Comparison of ENCODE assay signal across 1 cellular context in the genomic region with DNA sequence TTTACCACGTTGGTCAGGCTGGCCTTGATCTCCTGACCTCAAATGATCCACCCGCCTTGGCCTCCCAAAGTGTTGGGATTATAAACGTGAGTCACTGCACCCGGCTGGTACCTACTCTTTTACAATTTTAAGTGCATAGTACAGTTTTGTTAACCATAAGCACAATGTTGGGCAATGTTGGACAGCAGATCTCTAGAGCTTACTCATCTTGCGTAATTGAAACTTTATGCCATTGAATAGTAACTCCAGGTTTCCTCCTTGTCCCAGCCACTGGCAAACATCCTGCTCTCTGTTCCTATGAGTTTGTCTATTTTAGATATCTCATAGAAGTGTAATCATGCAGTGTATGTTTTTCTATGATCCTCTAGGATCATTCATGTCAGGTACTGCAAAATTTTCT.
TF ChIP-seq lines count a peak whose summit lies in the region.

No MANE protein-coding gene starts in this region.

TF ChIP-seq in HepG2, 621 proteins besides CTCF, POLR2A, EP300 and RAD21 (continued from another document and continues in another):
- TF ChIP-seq, protein P1, sequence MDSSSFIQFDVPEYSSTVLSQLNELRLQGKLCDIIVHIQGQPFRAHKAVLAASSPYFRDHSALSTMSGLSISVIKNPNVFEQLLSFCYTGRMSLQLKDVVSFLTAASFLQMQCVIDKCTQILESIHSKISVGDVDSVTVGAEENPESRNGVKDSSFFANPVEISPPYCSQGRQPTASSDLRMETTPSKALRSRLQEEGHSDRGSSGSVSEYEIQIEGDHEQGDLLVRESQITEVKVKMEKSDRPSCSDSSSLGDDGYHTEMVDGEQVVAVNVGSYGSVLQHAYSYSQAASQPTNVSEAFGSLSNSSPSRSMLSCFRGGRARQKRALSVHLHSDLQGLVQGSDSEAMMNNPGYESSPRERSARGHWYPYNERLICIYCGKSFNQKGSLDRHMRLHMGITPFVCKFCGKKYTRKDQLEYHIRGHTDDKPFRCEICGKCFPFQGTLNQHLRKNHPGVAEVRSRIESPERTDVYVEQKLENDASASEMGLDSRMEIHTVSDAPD (CRISPR knock-in tag; IDR thresholded peaks at IDR 0.05), result peak; percentile 72; the same call in 1 of the 2 replicates
- no peak for TF ChIP-seq SNRNP70 (IDR thresholded peaks at IDR 0.05; ENCODE audit: low read depth, low read length)
- TF ChIP-seq, protein P2, sequence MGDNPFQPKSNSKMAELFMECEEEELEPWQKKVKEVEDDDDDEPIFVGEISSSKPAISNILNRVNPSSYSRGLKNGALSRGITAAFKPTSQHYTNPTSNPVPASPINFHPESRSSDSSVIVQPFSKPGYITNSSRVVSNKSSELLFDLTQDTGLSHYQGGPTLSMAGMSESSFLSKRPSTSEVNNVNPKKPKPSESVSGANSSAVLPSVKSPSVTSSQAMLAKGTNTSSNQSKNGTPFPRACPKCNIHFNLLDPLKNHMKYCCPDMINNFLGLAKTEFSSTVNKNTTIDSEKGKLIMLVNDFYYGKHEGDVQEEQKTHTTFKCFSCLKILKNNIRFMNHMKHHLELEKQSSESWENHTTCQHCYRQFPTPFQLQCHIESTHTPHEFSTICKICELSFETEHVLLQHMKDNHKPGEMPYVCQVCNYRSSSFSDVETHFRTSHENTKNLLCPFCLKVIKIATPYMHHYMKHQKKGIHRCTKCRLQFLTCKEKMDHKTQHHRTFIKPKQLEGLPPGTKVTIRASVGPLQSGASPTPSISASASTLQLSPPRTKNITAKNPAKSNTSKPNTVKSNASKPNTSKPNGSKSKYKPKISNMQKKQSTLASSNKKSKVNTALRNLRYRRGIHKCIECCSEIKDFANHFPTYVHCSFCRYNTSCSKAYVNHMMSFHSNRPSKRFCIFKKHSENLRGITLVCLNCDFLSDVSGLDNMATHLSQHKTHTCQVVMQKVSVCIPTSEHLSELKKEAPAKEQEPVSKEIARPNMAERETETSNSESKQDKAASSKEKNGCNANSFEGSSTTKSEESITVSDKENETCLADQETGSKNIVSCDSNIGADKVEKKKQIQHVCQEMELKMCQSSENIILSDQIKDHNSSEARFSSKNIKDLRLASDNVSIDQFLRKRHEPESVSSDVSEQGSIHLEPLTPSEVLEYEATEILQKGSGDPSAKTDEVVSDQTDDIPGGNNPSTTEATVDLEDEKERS (CRISPR knock-in tag; IDR thresholded peaks at IDR 0.05), result peak; percentile 90
- TF ChIP-seq, protein P3, sequence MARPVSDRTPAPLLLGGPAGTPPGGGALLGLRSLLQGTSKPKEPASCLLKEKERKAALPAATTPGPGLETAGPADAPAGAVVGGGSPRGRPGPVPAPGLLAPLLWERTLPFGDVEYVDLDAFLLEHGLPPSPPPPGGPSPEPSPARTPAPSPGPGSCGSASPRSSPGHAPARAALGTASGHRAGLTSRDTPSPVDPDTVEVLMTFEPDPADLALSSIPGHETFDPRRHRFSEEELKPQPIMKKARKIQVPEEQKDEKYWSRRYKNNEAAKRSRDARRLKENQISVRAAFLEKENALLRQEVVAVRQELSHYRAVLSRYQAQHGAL (CRISPR knock-in tag; IDR thresholded peaks at IDR 0.05; ENCODE audit: not compliant biosample characterization), result no peak
- no peak for TF ChIP-seq MTF1 (CRISPR knock-in tag; IDR thresholded peaks at IDR 0.05)
- TF ChIP-seq, protein P4, sequence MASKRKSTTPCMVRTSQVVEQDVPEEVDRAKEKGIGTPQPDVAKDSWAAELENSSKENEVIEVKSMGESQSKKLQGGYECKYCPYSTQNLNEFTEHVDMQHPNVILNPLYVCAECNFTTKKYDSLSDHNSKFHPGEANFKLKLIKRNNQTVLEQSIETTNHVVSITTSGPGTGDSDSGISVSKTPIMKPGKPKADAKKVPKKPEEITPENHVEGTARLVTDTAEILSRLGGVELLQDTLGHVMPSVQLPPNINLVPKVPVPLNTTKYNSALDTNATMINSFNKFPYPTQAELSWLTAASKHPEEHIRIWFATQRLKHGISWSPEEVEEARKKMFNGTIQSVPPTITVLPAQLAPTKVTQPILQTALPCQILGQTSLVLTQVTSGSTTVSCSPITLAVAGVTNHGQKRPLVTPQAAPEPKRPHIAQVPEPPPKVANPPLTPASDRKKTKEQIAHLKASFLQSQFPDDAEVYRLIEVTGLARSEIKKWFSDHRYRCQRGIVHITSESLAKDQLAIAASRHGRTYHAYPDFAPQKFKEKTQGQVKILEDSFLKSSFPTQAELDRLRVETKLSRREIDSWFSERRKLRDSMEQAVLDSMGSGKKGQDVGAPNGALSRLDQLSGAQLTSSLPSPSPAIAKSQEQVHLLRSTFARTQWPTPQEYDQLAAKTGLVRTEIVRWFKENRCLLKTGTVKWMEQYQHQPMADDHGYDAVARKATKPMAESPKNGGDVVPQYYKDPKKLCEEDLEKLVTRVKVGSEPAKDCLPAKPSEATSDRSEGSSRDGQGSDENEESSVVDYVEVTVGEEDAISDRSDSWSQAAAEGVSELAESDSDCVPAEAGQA (IDR thresholded peaks at IDR 0.05; ENCODE audit: low read depth), result no peak
- TF ChIP-seq, protein P4 (CRISPR knock-in tag; IDR thresholded peaks at IDR 0.05; ENCODE audit: borderline replicate concordance), result no peak
- TF ChIP-seq, protein P5, sequence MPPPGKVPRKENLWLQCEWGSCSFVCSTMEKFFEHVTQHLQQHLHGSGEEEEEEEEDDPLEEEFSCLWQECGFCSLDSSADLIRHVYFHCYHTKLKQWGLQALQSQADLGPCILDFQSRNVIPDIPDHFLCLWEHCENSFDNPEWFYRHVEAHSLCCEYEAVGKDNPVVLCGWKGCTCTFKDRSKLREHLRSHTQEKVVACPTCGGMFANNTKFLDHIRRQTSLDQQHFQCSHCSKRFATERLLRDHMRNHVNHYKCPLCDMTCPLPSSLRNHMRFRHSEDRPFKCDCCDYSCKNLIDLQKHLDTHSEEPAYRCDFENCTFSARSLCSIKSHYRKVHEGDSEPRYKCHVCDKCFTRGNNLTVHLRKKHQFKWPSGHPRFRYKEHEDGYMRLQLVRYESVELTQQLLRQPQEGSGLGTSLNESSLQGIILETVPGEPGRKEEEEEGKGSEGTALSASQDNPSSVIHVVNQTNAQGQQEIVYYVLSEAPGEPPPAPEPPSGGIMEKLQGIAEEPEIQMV (CRISPR knock-in tag; IDR thresholded peaks at IDR 0.05; ENCODE audit: low read depth), result no peak
- TF ChIP-seq ZFP90 (CRISPR knock-in tag; IDR thresholded peaks at IDR 0.05; ENCODE audit: borderline replicate concordance), result no peak
- TF ChIP-seq ZNF124 (CRISPR knock-in tag; IDR thresholded peaks at IDR 0.05), result peak; percentile 64; the same call in 1 of the 2 replicates
- TF ChIP-seq, protein P6, sequence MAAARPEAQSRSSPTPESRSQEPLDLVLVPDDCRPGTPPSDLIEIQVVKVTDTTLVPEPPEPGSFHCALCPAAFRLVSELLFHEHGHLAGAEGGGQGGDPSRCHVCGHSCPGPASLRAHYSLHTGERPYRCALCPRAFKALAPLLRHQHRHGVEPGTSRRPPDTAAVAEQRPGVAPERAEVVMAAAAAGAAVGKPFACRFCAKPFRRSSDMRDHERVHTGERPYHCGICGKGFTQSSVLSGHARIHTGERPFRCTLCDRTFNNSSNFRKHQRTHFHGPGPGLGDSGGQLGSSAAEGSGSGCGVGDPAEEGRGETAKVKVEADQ (CRISPR knock-in tag; IDR thresholded peaks at IDR 0.05; ENCODE audit: borderline replicate concordance), result peak; percentile 61; the same call in 1 of the 2 replicates
- TF ChIP-seq ZNF441 (CRISPR knock-in tag; IDR thresholded peaks at IDR 0.05; ENCODE audit: borderline replicate concordance), result 0 out of 2 replicates have a peak, but pooled peaks have one; percentile 56
- peak; percentile 45; the same call in 1 of the 2 replicates for TF ChIP-seq ZNF136 (CRISPR knock-in tag; IDR thresholded peaks at IDR 0.05; ENCODE audit: low read depth)
- TF ChIP-seq, protein P7, sequence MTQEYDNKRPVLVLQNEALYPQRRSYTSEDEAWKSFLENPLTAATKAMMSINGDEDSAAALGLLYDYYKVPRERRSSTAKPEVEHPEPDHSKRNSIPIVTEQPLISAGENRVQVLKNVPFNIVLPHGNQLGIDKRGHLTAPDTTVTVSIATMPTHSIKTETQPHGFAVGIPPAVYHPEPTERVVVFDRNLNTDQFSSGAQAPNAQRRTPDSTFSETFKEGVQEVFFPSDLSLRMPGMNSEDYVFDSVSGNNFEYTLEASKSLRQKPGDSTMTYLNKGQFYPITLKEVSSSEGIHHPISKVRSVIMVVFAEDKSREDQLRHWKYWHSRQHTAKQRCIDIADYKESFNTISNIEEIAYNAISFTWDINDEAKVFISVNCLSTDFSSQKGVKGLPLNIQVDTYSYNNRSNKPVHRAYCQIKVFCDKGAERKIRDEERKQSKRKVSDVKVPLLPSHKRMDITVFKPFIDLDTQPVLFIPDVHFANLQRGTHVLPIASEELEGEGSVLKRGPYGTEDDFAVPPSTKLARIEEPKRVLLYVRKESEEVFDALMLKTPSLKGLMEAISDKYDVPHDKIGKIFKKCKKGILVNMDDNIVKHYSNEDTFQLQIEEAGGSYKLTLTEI (CRISPR knock-in tag; conservative IDR thresholded peaks at IDR 0.05), result no peak
- TF ChIP-seq, protein P8, sequence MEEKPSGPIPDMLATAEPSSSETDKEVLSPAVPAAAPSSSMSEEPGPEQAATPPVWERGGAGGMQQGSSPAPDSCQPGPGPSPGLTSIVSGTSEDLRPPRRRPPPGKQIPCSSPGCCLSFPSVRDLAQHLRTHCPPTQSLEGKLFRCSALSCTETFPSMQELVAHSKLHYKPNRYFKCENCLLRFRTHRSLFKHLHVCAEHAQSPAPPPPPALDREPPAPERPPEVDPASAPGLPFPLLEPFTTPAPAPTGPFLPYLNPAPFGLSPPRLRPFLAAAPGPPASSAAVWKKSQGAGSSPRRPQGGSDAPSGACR (CRISPR knock-in tag; IDR thresholded peaks at IDR 0.05), result 0 out of 2 replicates have a peak, but pooled peaks have one; percentile 36
- TF ChIP-seq, protein P9, sequence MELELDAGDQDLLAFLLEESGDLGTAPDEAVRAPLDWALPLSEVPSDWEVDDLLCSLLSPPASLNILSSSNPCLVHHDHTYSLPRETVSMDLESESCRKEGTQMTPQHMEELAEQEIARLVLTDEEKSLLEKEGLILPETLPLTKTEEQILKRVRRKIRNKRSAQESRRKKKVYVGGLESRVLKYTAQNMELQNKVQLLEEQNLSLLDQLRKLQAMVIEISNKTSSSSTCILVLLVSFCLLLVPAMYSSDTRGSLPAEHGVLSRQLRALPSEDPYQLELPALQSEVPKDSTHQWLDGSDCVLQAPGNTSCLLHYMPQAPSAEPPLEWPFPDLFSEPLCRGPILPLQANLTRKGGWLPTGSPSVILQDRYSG (CRISPR knock-in tag; IDR thresholded peaks at IDR 0.05), result no peak
- TF ChIP-seq NFATC3 (CRISPR knock-in tag; IDR thresholded peaks at IDR 0.05), result no peak
- TF ChIP-seq MAFK (conservative IDR thresholded peaks at IDR 0.05 in 1 of 2, IDR thresholded peaks at IDR 0.05 in 1 of 2; ENCODE audit: low read length in 2 of 2), result no peak
- TF ChIP-seq RFXAP (CRISPR knock-in tag; IDR thresholded peaks at IDR 0.05; ENCODE audit: borderline replicate concordance), result 0 out of 2 replicates have a peak, but pooled peaks have one; percentile 32
- TF ChIP-seq ZNF121 (CRISPR knock-in tag; IDR thresholded peaks at IDR 0.05), result no peak; the same call in 1 of the 2 replicates
- no peak for TF ChIP-seq ZNF382 (CRISPR knock-in tag; IDR thresholded peaks at IDR 0.05; ENCODE audit: borderline replicate concordance)
- TF ChIP-seq WIZ (CRISPR knock-in tag; IDR thresholded peaks at IDR 0.05), result no peak
- peak; percentile 23; the same call in 1 of the 2 replicates for TF ChIP-seq GABPB1 (CRISPR knock-in tag; IDR thresholded peaks at IDR 0.05)
- peak; percentile 46; the same call in 1 of the 2 replicates for TF ChIP-seq CBX5 (CRISPR knock-in tag; IDR thresholded peaks at IDR 0.05; ENCODE audit: borderline replicate concordance)
- no peak for TF ChIP-seq ZNF496 (CRISPR knock-in tag; IDR thresholded peaks at IDR 0.05; ENCODE audit: insufficient replicate concordance)
- TF ChIP-seq ATF7 (IDR thresholded peaks at IDR 0.05), result peak; percentile 70
- no peak; the same call in 1 of the 2 replicates for TF ChIP-seq ATF7 (CRISPR knock-in tag; IDR thresholded peaks at IDR 0.05)
- TF ChIP-seq CCDC6 (CRISPR knock-in tag; IDR thresholded peaks at IDR 0.05), result 0 out of 2 replicates have a peak, but pooled peaks have one; percentile 36
- TF ChIP-seq SRSF1 (optimal IDR thresholded peaks at IDR 0.05; ENCODE audit: low read depth, low read length), result no peak
- no peak for TF ChIP-seq ZNF138 (CRISPR knock-in tag; IDR thresholded peaks at IDR 0.05; ENCODE audit: low read depth)
- no peak for TF ChIP-seq ZNF207 (IDR thresholded peaks at IDR 0.05; ENCODE audit: borderline replicate concordance)
- TF ChIP-seq GABPA (IDR thresholded peaks at IDR 0.05; ENCODE audit: low read depth, low read length), result no peak
- peak; percentile 26; the same call in 1 of the 2 replicates for TF ChIP-seq GABPA (CRISPR knock-in tag; IDR thresholded peaks at IDR 0.05; ENCODE audit: low read depth)
- TF ChIP-seq RORA (CRISPR knock-in tag; IDR thresholded peaks at IDR 0.05), result no peak
- TF ChIP-seq, protein P10, sequence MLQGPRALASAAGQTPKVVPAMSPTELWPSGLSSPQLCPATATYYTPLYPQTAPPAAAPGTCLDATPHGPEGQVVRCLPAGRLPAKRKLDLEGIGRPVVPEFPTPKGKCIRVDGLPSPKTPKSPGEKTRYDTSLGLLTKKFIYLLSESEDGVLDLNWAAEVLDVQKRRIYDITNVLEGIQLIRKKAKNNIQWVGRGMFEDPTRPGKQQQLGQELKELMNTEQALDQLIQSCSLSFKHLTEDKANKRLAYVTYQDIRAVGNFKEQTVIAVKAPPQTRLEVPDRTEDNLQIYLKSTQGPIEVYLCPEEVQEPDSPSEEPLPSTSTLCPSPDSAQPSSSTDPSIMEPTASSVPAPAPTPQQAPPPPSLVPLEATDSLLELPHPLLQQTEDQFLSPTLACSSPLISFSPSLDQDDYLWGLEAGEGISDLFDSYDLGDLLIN (CRISPR knock-in tag; IDR thresholded peaks at IDR 0.05; ENCODE audit: borderline replicate concordance), result no peak
- TF ChIP-seq ZNF775 (CRISPR knock-in tag; IDR thresholded peaks at IDR 0.05; ENCODE audit: borderline replicate concordance), result no peak
